9 cellular contexts compared by ENCODE assay signal in the genomic region with DNA sequence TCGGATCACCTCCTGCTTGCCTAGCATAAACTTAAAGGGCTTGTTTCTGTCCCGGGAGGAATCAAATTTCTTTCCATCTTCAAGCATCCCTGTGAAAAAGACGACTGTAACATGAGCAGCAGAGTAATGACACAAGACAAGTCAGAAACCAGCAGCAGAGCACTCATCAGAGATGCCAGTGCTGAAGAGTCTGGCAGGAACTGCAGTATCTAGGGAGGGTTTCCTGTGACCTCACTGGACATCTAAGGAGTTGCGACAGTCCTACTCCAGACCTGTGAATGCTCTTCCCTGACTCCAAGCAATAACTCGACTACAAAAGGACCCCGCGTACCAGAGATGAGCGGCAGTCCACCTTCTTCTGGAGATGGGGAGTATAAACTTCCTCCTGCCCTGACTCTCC. TPM values are rescaled to one million over a fixed set of nuclear protein-coding genes. Genes with fewer than 3 reads are reported as not detected.
DNase-seq lines count a peak whose midpoint lies in the region; ATAC-seq and TF ChIP-seq lines count a peak whose summit lies in the region.
"Had no signal": no experiment of that assay in that cellular context is flagged by ENCODE, and none has a peak within 500 bp of the region (broad histone marks: within the 10 kb centered on the region; RNA-seq: fewer than 3 reads in every experiment).

No MANE protein-coding gene starts in this region.

- 51 to 52% methylated on average over 8 of the region's 8 CpGs for WGBS in tibial nerve, 2 donors

- H3K4me1 ChIP-seq in tibial nerve = peaks cover 3 to 98% (median 53%) of the 10 kb centered on the region in 4 donors

- TF ChIP-seq CTCF in tibial nerve (IDR thresholded peaks at IDR 0.05) = no peak

- H3K4me3 ChIP-seq in tibial nerve = no peak overlapping the region

- TF ChIP-seq EP300 in tibial nerve (IDR thresholded peaks at IDR 0.05) = no peak

- H3K27me3 ChIP-seq in tibial nerve = no peaks in the 10 kb centered on the region

- ATAC-seq in GM18873 (IDR thresholded peaks at IDR 0.05; ENCODE audit: low FRiP score, unreplicated experiment) = no peak
- no peak for ATAC-seq in HG03108 (IDR thresholded peaks at IDR 0.05; ENCODE audit: unreplicated experiment)
- ATAC-seq in GM21737 (IDR thresholded peaks at IDR 0.05; ENCODE audit: unreplicated experiment) = no peak

- no peak for TF ChIP-seq POLR2A in tibial nerve (IDR thresholded peaks at IDR 0.05)

- peak overlapping the region in 1 of 4 donors; percentile 24 for H3K27ac ChIP-seq in tibial nerve

- DNase-seq in ELR (ENCODE audit: low read depth) (peak; percentile 78), NCI-H226 (peak; percentile 37), ecto neural progenitor cell (ENCODE audit: low spot score) (peak; percentile 0), non-pigmented ciliary epithelial cell (ENCODE audit: low read depth) (peak; percentile 40), tibial nerve (ENCODE audit: low spot score in 2 of 2) (no peak)
- DNase-seq: activated gamma-delta T cell had no signal

- H3K36me3 ChIP-seq in tibial nerve = peaks cover 0 to 8% (median 0%) of the 10 kb centered on the region in 3 donors

- H3K9me3 ChIP-seq in tibial nerve = no peaks in the 10 kb centered on the region

RNA-seq across cellular contexts. Expression of a gene that starts 17.3 kb away (rescaled TPM):
- total RNA-seq in tibial nerve = 100 to 1,000 TPM in 3 of 4 donors, 10 to 100 TPM in 1; 92.2 to 172 (median 130) TPM

RNA-seq across cellular contexts. Expression of a gene that starts 46.6 kb away (rescaled TPM):
- 1 to 10 TPM; 1.9 to 4.2 (median 2.9) TPM for total RNA-seq in tibial nerve

Comparison
In these comparisons a context has a peak if more than half of its experiments do, and no peak if none do; other contexts are left out.
1. DNase-seq: peak in ELR (single experiment), NCI-H226 (single experiment), ecto neural progenitor cell (single experiment) and non-pigmented ciliary epithelial cell (single experiment); none in tibial nerve (0 of 2).